In the genomic region with DNA sequence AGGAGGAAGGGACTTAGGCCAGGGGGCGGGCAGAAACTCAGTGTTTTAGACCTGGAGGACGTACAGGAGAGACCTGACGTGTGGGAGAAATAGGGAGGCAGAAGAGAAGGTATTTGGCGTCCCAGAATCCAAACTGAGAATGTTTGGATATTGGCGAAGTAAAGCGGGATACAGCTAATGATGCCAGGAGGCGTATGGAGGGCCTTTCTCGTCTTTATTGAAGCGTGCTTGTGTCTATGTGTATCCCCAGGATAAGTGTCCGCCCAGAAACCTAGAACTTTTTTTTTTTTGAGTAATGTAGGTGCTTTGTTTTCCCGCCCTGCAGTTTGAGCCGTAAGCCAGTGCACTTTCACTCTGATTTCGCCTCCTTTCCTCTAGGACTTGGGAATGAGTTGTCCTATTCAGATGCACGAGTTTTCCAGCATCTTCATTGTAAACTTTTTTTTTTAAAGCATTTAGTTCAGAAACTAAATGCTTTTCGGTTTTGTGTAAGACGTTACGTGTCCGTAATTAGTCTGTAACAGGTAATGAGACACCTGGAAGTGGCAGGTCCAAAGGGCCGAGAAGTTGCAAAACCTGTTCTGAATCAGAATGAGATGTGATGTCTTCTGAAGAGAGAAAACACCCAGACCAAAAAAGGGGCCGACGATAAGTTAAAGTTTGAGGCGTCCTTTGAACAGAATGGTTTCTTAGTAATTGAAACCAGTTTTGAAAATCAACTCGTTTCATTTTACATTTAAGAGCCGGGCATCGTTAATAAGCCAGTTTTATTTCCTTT, we compare ENCODE assay signal across 8 cellular contexts. TPM values are rescaled to one million over a fixed set of nuclear protein-coding genes. Genes with fewer than 3 reads are reported as not detected.
DNase-seq lines count a peak whose midpoint lies in the region; ATAC-seq and TF ChIP-seq lines count a peak whose summit lies in the region.

No MANE protein-coding gene starts in this region.

- H3K27me3 ChIP-seq in PC-9 (ENCODE audit: insufficient read depth, low read depth) (no peaks in the 10 kb centered on the region), duodenal mucosa (ENCODE audit: control insufficient read depth in 1 of 2, insufficient read depth in 2 of 2, low read length in 2 of 2) (no peaks in the 10 kb centered on the region), mesendoderm (ENCODE audit: insufficient read depth, low read length, poor library complexity) (no peaks in the 10 kb centered on the region), vagina (no peaks in the 10 kb centered on the region)

- no peak overlapping the region for H3K23ac ChIP-seq in mesendoderm (ENCODE audit: low read length)

- H3K18ac ChIP-seq in mesendoderm (ENCODE audit: low read length): peak overlapping the region; percentile 93

- TF ChIP-seq POLR2A in vagina (IDR thresholded peaks at IDR 0.05): no peak

- TSS peak; percentile 53 for BruUV-seq in PC-9 (replicated peaks; lab: Mats Ljungman, UMichigan)

- TF ChIP-seq CTCF in PC-9 (conservative IDR thresholded peaks at IDR 0.05): no peak
- no peak for TF ChIP-seq CTCF in vagina (IDR thresholded peaks at IDR 0.05)

- H3K9me2 ChIP-seq in PC-9 (ENCODE audit: insufficient read depth): no peaks in the 10 kb centered on the region

- peaks cover 5% of the 10 kb centered on the region; the same call in 1 of the 2 replicates for H4K20me1 ChIP-seq in PC-9 (ENCODE audit: insufficient read depth)

- H3K79me1 ChIP-seq in mesendoderm (ENCODE audit: low read length): peaks cover 2% of the 10 kb centered on the region

- H3K79me2 ChIP-seq in PC-9 (ENCODE audit: low read depth) (peaks cover 68% of the 10 kb centered on the region), mesendoderm (ENCODE audit: control insufficient read depth, insufficient read depth, low read length) (peaks cover 49% of the 10 kb centered on the region)

- H3K9ac ChIP-seq in duodenal mucosa (ENCODE audit: low read depth in 1 of 2, low read length in 2 of 2) (peak overlapping the region; percentile 95 to 97), mesendoderm (ENCODE audit: low read length) (peak overlapping the region; percentile 95)

- H4K8ac ChIP-seq in mesendoderm (ENCODE audit: low read depth, low read length): no peak overlapping the region

- peak overlapping the region; percentile 79 for H3K4me2 ChIP-seq in PC-9
- peak overlapping the region; percentile 36 for H3K4me2 ChIP-seq in mesendoderm (ENCODE audit: low read length)

- H2BK5ac ChIP-seq in mesendoderm (ENCODE audit: low read length): peak overlapping the region; percentile 10

- peak overlapping the region; percentile 40 for H2AK5ac ChIP-seq in mesendoderm (ENCODE audit: low read length)

- H3K27ac ChIP-seq in PC-9: peak overlapping the region; percentile 91
- H3K27ac ChIP-seq in duodenal mucosa (ENCODE audit: low read depth, low read length): peak overlapping the region; percentile 94
- peak overlapping the region; percentile 97 for H3K27ac ChIP-seq in mesendoderm (ENCODE audit: low read depth, low read length)
- peak overlapping the region; percentile 99 for H3K27ac ChIP-seq in vagina

- peak overlapping the region; percentile 59 for H4K5ac ChIP-seq in mesendoderm (ENCODE audit: low read length)

- H3K4me1 ChIP-seq in PC-9 (replicated peaks; ENCODE audit: insufficient read depth): peaks cover 15% of the 10 kb centered on the region
- peaks cover 19 to 20% of the 10 kb centered on the region in 2 donors for H3K4me1 ChIP-seq in duodenal mucosa (ENCODE audit: control insufficient read depth in 1 of 2, insufficient read depth in 2 of 2, low read length in 2 of 2)
- H3K4me1 ChIP-seq in mesendoderm (ENCODE audit: control insufficient read depth, low read depth, low read length): peaks cover 7% of the 10 kb centered on the region
- H3K4me1 ChIP-seq in vagina: peaks cover 37% of the 10 kb centered on the region

- ATAC-seq in GM19372 (IDR thresholded peaks at IDR 0.05; ENCODE audit: low read depth, unreplicated experiment) (peak; percentile 18), HG03280 (IDR thresholded peaks at IDR 0.05; ENCODE audit: unreplicated experiment) (peak; percentile 8)

- H3K56ac ChIP-seq in mesendoderm (ENCODE audit: low read length): peak overlapping the region; percentile 98

- no peak overlapping the region for H2BK15ac ChIP-seq in mesendoderm (replicated peaks; ENCODE audit: low read depth)

- CTCF ChIA-PET in PC-9 (lab: Charles Lee): no interaction called here

- peaks cover 6% of the 10 kb centered on the region for H3F3A ChIP-seq in PC-9 (ENCODE audit: insufficient read depth, low read depth)

- DNase-seq in DMS 273 treated with DMSO at 0.1 percent for 48 hours (lab: John Stamatoyannopoulos, UW) (peak; percentile 12), PC-9 (peak; percentile 37 to 78), mesendoderm (peak; percentile 68), vagina (ENCODE audit: extremely low spot score in 2 of 2) (no peak), GOT3 (lab: John Stamatoyannopoulos, UW) (no peak)

- WGBS in mesendoderm (ENCODE audit: extremely low coverage, insufficient coverage, low lambda C conversion rate): no CpG with 5 or more reads among the region's 25 CpGs

- POLR2A ChIA-PET in PC-9 (lab: Charles Lee; ENCODE audit: unreplicated experiment): interaction anchor here (0.7 kb wide), 1 partner anchor 258 kb away, joined by 8 read pairs; no protein-coding TSS in a partner anchor

- no peak overlapping the region for H2BK120ac ChIP-seq in mesendoderm (ENCODE audit: low read depth, low read length)

- no peaks in the 10 kb centered on the region for H3K36me3 ChIP-seq in PC-9 (ENCODE audit: low read depth)
- no peaks in the 10 kb centered on the region for H3K36me3 ChIP-seq in duodenal mucosa (ENCODE audit: control insufficient read depth in 1 of 2, insufficient read depth in 2 of 2, low read length in 2 of 2)
- no peaks in the 10 kb centered on the region for H3K36me3 ChIP-seq in mesendoderm (ENCODE audit: control insufficient read depth, insufficient read depth, low read length)
- no peaks in the 10 kb centered on the region for H3K36me3 ChIP-seq in vagina

- intact Hi-C loops in PC-9 (cut with micrococcal nuclease; ENCODE audit: unreplicated experiment) (no loop called here), vagina (cut with DNase I) (no loop called here)

- no peaks in the 10 kb centered on the region for H3K9me3 ChIP-seq in PC-9 (ENCODE audit: insufficient read depth, low read depth)
- H3K9me3 ChIP-seq in duodenal mucosa (ENCODE audit: control insufficient read depth in 1 of 2, low read length in 2 of 2): no peaks in the 10 kb centered on the region
- no peaks in the 10 kb centered on the region for H3K9me3 ChIP-seq in vagina

- H3K4ac ChIP-seq in mesendoderm (ENCODE audit: low read depth, low read length): no peak overlapping the region

- H3K4me3 ChIP-seq in PC-9: peak overlapping the region; percentile 89
- H3K4me3 ChIP-seq in duodenal mucosa (ENCODE audit: low read depth in 1 of 2, low read length in 2 of 2): peak overlapping the region; percentile 93 to 98
- H3K4me3 ChIP-seq in mesendoderm (ENCODE audit: low read length): peak overlapping the region; percentile 88
- H3K4me3 ChIP-seq in vagina: peak overlapping the region; percentile 87 to 91

- H2AFZ ChIP-seq in PC-9: peak overlapping the region; percentile 83

RNA-seq across cellular contexts. Expression of gene ARL5B, which starts 0.7 kb away (rescaled TPM):
- 11.1 and 15.3 TPM in 2 replicates for total RNA-seq in PC-9 (2021)
- 30.4 TPM for polyA plus RNA-seq in mesendoderm (2013, experiment 1 of 2)
- 30.0 TPM for polyA plus RNA-seq in mesendoderm (2013, experiment 2 of 2)
- 11.8 TPM for total RNA-seq in vagina

RNA-seq across cellular contexts. Expression of gene NSUN6, which starts 8.6 kb away (rescaled TPM):
- total RNA-seq in PC-9 (2021) (11.9 and 12.9 TPM in 2 replicates), vagina (11.5 TPM)
- polyA plus RNA-seq in mesendoderm (2013, experiment 1 of 2): 9.7 TPM
- polyA plus RNA-seq in mesendoderm (2013, experiment 2 of 2): 9.7 TPM

Comparison
In these comparisons a context has a peak if more than half of its experiments do, and no peak if none do; other contexts are left out.
1. DNase-seq: peak in DMS 273 treated with DMSO at 0.1 percent for 48 hours (single experiment), PC-9 (2 of 2) and mesendoderm (single experiment); none in vagina (0 of 2) and GOT3 (single experiment).
2. Peak in every context shown above with its lines, with median percentiles within 50 percentile points of each other: H3K27ac ChIP-seq and H3K4me3 ChIP-seq.